ENCODE assay signal across 1 cellular context in genomic region chr13:25301347-25302113, GRCh38.
A peak's percentile ranks its signal among the peaks of the same experiment; 100 is the strongest.
TF ChIP-seq lines count a peak whose summit lies in the region.

Gene NUP58, plus strand, starts transcription at chr13:25301625. Its CDS starts 149 bp downstream, at chr13:25301774.

TF ChIP-seq in HepG2, 621 proteins besides CTCF, POLR2A, EP300 and RAD21 (continued from another document and continues in another):
- TF ChIP-seq, protein P1, sequence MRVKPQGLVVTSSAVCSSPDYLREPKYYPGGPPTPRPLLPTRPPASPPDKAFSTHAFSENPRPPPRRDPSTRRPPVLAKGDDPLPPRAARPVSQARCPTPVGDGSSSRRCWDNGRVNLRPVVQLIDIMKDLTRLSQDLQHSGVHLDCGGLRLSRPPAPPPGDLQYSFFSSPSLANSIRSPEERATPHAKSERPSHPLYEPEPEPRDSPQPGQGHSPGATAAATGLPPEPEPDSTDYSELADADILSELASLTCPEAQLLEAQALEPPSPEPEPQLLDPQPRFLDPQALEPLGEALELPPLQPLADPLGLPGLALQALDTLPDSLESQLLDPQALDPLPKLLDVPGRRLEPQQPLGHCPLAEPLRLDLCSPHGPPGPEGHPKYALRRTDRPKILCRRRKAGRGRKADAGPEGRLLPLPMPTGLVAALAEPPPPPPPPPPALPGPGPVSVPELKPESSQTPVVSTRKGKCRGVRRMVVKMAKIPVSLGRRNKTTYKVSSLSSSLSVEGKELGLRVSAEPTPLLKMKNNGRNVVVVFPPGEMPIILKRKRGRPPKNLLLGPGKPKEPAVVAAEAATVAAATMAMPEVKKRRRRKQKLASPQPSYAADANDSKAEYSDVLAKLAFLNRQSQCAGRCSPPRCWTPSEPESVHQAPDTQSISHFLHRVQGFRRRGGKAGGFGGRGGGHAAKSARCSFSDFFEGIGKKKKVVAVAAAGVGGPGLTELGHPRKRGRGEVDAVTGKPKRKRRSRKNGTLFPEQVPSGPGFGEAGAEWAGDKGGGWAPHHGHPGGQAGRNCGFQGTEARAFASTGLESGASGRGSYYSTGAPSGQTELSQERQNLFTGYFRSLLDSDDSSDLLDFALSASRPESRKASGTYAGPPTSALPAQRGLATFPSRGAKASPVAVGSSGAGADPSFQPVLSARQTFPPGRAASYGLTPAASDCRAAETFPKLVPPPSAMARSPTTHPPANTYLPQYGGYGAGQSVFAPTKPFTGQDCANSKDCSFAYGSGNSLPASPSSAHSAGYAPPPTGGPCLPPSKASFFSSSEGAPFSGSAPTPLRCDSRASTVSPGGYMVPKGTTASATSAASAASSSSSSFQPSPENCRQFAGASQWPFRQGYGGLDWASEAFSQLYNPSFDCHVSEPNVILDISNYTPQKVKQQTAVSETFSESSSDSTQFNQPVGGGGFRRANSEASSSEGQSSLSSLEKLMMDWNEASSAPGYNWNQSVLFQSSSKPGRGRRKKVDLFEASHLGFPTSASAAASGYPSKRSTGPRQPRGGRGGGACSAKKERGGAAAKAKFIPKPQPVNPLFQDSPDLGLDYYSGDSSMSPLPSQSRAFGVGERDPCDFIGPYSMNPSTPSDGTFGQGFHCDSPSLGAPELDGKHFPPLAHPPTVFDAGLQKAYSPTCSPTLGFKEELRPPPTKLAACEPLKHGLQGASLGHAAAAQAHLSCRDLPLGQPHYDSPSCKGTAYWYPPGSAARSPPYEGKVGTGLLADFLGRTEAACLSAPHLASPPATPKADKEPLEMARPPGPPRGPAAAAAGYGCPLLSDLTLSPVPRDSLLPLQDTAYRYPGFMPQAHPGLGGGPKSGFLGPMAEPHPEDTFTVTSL (CRISPR knock-in tag; IDR thresholded peaks at IDR 0.05; ENCODE audit: borderline replicate concordance) = no peak
- TF ChIP-seq XRCC5 (optimal IDR thresholded peaks at IDR 0.05; ENCODE audit: low read length) (peak; percentile 35), NFYC (CRISPR knock-in tag; IDR thresholded peaks at IDR 0.05) (peak; percentile 76), ZNF878 (CRISPR knock-in tag; IDR thresholded peaks at IDR 0.05) (no peak), NFKB2 (CRISPR knock-in tag; IDR thresholded peaks at IDR 0.05; ENCODE audit: borderline replicate concordance) (no peak), FOXA1 (IDR thresholded peaks at IDR 0.05) (no peak), FOXA1 (CRISPR knock-in tag; IDR thresholded peaks at IDR 0.05) (no peak), NCOA5 (CRISPR knock-in tag; IDR thresholded peaks at IDR 0.05) (no peak), ZNF790 (CRISPR knock-in tag; IDR thresholded peaks at IDR 0.05; ENCODE audit: borderline replicate concordance) (no peak), ZNF549 (CRISPR knock-in tag; IDR thresholded peaks at IDR 0.05) (no peak), ZNF263 (CRISPR knock-in tag; IDR thresholded peaks at IDR 0.05) (no peak), SSRP1 (CRISPR knock-in tag; IDR thresholded peaks at IDR 0.05) (no peak), FOSL2 (CRISPR knock-in tag; IDR thresholded peaks at IDR 0.05) (peak; percentile 33), TIGD3 (CRISPR knock-in tag; IDR thresholded peaks at IDR 0.05; ENCODE audit: borderline replicate concordance) (no peak), ZNF577 (CRISPR knock-in tag; IDR thresholded peaks at IDR 0.05; ENCODE audit: borderline replicate concordance, low read depth) (no peak), XBP1 (CRISPR knock-in tag; IDR thresholded peaks at IDR 0.05) (no peak), ZBTB37 (CRISPR knock-in tag; IDR thresholded peaks at IDR 0.05) (0 out of 2 replicates have a peak, but pooled peaks have one; percentile 48), GLMP (CRISPR knock-in tag; IDR thresholded peaks at IDR 0.05; ENCODE audit: borderline replicate concordance) (no peak), ZNF761 (CRISPR knock-in tag; conservative IDR thresholded peaks at IDR 0.05) (no peak), ZNF850 (CRISPR knock-in tag; conservative IDR thresholded peaks at IDR 0.05) (no peak), ZKSCAN1 (IDR thresholded peaks at IDR 0.05; ENCODE audit: low read length) (no peak), SMAD9 (CRISPR knock-in tag; IDR thresholded peaks at IDR 0.05) (no peak), ZNF674 (CRISPR knock-in tag; IDR thresholded peaks at IDR 0.05; ENCODE audit: low read depth) (0 out of 2 replicates have a peak, but pooled peaks have one; percentile 31), ZNF652 (CRISPR knock-in tag; IDR thresholded peaks at IDR 0.05; ENCODE audit: borderline replicate concordance, low read depth) (no peak), ZNF766 (CRISPR knock-in tag; IDR thresholded peaks at IDR 0.05; ENCODE audit: borderline replicate concordance) (no peak), ZNF414 (CRISPR knock-in tag; IDR thresholded peaks at IDR 0.05) (peak; percentile 77; the same call in 1 of the 2 replicates), CCAR2 (optimal IDR thresholded peaks at IDR 0.05; ENCODE audit: low read depth, low read length) (no peak), SP4 (CRISPR knock-in tag; IDR thresholded peaks at IDR 0.05) (peak; percentile 65; the same call in 1 of the 2 replicates), MXI1 (IDR thresholded peaks at IDR 0.05; ENCODE audit: borderline replicate concordance, low read depth, low read length) (peak; percentile 76; the same call in 1 of the 3 replicates), TFDP1 (CRISPR knock-in tag; IDR thresholded peaks at IDR 0.05; ENCODE audit: borderline replicate concordance) (peak; percentile 92)
- TF ChIP-seq, protein P2, sequence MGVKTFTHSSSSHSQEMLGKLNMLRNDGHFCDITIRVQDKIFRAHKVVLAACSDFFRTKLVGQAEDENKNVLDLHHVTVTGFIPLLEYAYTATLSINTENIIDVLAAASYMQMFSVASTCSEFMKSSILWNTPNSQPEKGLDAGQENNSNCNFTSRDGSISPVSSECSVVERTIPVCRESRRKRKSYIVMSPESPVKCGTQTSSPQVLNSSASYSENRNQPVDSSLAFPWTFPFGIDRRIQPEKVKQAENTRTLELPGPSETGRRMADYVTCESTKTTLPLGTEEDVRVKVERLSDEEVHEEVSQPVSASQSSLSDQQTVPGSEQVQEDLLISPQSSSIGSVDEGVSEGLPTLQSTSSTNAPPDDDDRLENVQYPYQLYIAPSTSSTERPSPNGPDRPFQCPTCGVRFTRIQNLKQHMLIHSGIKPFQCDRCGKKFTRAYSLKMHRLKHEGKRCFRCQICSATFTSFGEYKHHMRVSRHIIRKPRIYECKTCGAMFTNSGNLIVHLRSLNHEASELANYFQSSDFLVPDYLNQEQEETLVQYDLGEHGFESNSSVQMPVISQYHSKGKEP (CRISPR knock-in tag; IDR thresholded peaks at IDR 0.05) = no peak
- TF ChIP-seq, protein P3, sequence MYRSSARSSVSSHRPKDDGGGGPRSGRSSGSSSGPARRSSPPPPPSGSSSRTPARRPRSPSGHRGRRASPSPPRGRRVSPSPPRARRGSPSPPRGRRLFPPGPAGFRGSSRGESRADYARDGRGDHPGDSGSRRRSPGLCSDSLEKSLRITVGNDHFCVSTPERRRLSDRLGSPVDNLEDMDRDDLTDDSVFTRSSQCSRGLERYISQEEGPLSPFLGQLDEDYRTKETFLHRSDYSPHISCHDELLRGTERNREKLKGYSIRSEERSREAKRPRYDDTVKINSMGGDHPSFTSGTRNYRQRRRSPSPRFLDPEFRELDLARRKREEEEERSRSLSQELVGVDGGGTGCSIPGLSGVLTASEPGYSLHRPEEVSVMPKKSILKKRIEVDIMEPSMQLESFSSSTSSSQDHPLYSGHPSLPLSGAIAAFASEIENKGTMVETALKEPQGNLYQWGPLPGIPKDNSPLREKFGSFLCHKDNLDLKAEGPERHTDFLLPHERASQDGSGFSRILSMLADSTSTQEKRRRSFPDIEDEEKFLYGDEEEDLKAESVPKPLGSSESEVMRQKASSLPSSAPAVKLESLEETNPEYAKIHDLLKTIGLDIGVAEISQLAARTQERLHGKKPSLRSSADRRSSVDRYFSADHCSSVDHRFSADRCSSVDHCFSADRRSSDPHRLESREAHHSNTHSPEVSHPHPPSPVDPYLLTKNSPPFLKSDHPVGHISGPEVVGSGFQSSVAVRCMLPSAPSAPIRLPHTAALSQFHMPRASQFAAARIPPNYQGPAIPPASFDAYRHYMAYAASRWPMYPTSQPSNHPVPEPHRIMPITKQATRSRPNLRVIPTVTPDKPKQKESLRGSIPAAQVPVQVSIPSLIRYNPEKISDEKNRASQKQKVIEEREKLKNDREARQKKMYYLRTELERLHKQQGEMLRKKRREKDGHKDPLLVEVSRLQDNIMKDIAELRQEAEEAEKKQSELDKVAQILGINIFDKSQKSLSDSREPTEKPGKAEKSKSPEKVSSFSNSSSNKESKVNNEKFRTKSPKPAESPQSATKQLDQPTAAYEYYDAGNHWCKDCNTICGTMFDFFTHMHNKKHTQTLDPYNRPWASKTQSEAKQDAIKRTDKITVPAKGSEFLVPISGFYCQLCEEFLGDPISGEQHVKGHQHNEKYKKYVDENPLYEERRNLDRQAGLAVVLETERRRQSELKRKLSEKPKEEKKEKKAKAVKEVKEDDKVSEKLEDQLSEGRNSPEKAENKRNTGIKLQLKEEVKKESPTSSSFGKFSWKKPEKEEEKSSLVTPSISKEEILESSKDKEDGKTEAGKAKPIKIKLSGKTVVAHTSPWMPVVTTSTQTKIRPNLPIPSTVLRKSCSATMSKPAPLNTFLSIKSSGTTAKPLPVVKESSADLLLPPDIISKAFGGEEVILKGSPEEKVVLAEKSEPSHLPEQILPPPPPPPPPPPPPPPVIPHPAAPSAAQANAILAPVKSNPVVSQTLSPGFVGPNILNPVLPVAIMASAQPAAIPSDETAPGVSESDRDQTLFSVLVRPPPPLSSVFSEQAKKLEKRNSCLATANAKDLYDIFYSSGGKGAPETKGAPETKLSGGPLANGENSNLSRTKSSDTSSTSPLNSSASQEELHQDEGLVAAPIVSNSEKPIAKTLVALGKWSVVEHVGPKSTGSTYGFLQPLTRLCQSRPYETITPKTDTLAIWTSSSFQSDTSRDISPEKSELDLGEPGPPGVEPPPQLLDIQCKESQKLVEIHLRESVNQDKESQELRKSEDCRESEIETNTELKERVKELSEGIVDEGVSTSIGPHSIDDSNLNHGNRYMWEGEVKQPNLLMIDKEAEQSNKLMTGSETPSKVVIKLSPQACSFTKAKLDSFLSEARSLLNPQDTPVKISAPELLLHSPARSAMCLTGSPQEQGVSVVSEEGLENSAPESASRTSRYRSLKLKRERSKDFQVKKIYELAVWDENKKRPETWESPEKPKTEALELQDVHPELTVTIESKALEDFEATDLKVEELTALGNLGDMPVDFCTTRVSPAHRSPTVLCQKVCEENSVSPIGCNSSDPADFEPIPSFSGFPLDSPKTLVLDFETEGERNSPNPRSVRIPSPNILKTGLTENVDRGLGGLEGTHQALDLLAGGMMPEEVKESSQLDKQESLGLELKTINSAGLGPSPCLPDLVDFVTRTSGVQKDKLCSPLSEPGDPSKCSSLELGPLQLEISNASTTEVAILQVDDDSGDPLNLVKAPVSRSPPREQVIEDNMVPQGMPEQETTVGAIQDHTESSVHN (CRISPR knock-in tag; IDR thresholded peaks at IDR 0.05) = no peak
- TF ChIP-seq, protein P4, sequence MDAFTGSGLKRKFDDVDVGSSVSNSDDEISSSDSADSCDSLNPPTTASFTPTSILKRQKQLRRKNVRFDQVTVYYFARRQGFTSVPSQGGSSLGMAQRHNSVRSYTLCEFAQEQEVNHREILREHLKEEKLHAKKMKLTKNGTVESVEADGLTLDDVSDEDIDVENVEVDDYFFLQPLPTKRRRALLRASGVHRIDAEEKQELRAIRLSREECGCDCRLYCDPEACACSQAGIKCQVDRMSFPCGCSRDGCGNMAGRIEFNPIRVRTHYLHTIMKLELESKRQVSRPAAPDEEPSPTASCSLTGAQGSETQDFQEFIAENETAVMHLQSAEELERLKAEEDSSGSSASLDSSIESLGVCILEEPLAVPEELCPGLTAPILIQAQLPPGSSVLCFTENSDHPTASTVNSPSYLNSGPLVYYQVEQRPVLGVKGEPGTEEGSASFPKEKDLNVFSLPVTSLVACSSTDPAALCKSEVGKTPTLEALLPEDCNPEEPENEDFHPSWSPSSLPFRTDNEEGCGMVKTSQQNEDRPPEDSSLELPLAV (CRISPR knock-in tag; conservative IDR thresholded peaks at IDR 0.05; ENCODE audit: low read depth) = no peak
- TF ChIP-seq, protein P5, sequence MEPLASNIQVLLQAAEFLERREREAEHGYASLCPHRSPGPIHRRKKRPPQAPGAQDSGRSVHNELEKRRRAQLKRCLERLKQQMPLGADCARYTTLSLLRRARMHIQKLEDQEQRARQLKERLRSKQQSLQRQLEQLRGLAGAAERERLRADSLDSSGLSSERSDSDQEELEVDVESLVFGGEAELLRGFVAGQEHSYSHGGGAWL (CRISPR knock-in tag; IDR thresholded peaks at IDR 0.05) = peak; percentile 85
